ENCODE assay signal across 18 cellular contexts in genomic region chr14:72636094-72636493, GRCh38.
A peak's percentile ranks its signal among the peaks of the same experiment; 100 is the strongest.
DNase-seq lines count a peak whose midpoint lies in the region; ATAC-seq and TF ChIP-seq lines count a peak whose summit lies in the region.
"Had no signal": no experiment of that assay in that cellular context is flagged by ENCODE, and none has a peak within 500 bp of the region (broad histone marks: within the 10 kb centered on the region; RNA-seq: fewer than 3 reads in every experiment).

No MANE protein-coding gene starts in this region.

- H3K79me2 ChIP-seq in ACC112 (ENCODE audit: control insufficient read depth, insufficient read depth, low read length, unreplicated experiment) = no peaks in the 10 kb centered on the region
- no peaks in the 10 kb centered on the region for H3K79me2 ChIP-seq in SK-N-SH (ENCODE audit: insufficient read depth)

- no peak overlapping the region for H3K27ac ChIP-seq in ACC112 (ENCODE audit: low read depth, low read length)
- peak overlapping the region in 1 of 2 experiments; percentile 54; a peak in 2 of 4 replicates for H3K27ac ChIP-seq in SK-N-SH (ENCODE audit: low read depth in 2 of 2, low read length in 1 of 2)
- H3K27ac ChIP-seq: BLaER1 treated with 17β-estradiol and CSF1 and Interleukin-3, amounts not matched to agents 10 nM and 100 nM; SK-N-MC had no signal

- DNase-seq in HCEC 1CT (peak; percentile 83), SK-N-SH (no peak), fibroblast of mammary gland (ENCODE audit: low read depth) (peak; percentile 35), Caco-2 (no peak), T-helper 2 cell (no peak), MV-4-11 (lab: John Stamatoyannopoulos, UW) (no peak)
- DNase-seq: DMS 273 treated with DMSO at 0.1 percent for 48 hours, H9, NCI-H1436, NCI-H2081, NCI-H510A treated with DMSO at 0.1 percent for 48 hours, Right ventricle myocardium superior had no signal

- H3K9me2 ChIP-seq in SK-N-SH = no peaks in the 10 kb centered on the region

- no peaks in the 10 kb centered on the region for H3K9me3 Mint-ChIP-seq in Caco-2 (ENCODE audit: unreplicated experiment)

- intact Hi-C loops in Caco-2 (cut with micrococcal nuclease; ENCODE audit: unreplicated experiment) = no loop called here

- H4K20me1 ChIP-seq in SK-N-SH (ENCODE audit: insufficient read depth) = no peaks in the 10 kb centered on the region
- H4K20me1 ChIP-seq: BLaER1 treated with 17β-estradiol and CSF1 and Interleukin-3, amounts not matched to agents 10 nM and 100 nM had no signal

- no peak overlapping the region for H3K27ac Mint-ChIP-seq in Caco-2 (ENCODE audit: unreplicated experiment)
- H3K27ac Mint-ChIP-seq: H9, IgD-negative memory B cell had no signal

- H3K9ac ChIP-seq in SK-N-SH = no peak overlapping the region
- H3K9ac ChIP-seq: BLaER1 treated with 17β-estradiol and CSF1 and Interleukin-3, amounts not matched to agents 10 nM and 100 nM had no signal

- H3K4me3 ChIP-seq in ACC112 (ENCODE audit: low read depth, low read length) = no peak overlapping the region
- no peak overlapping the region for H3K4me3 ChIP-seq in SK-N-SH (ENCODE audit: low read depth in 2 of 2, low read length in 1 of 2)
- H3K4me3 ChIP-seq in fibroblast of mammary gland (ENCODE audit: control insufficient read depth, low read depth, low read length) = no peak overlapping the region
- H3K4me3 ChIP-seq in Caco-2 (ENCODE audit: low read depth, low read length) = no peak overlapping the region
- H3K4me3 ChIP-seq: BLaER1 treated with 17β-estradiol and CSF1 and Interleukin-3, amounts not matched to agents 10 nM and 100 nM; SK-N-MC had no signal

- BruUV-seq in Caco-2 (replicated peaks; lab: Mats Ljungman, UMichigan) = no TSS peak

- H3K9me3 ChIP-seq in SK-N-SH (no peaks in the 10 kb centered on the region), Caco-2 (no peaks in the 10 kb centered on the region)

- peaks cover 21% of the 10 kb centered on the region for H3F3A ChIP-seq in SK-N-SH (replicated peaks; ENCODE audit: insufficient read depth)

- no peak for TF ChIP-seq CTCF in SK-N-SH (IDR thresholded peaks at IDR 0.05)
- no peak for TF ChIP-seq CTCF in fibroblast of mammary gland (conservative IDR thresholded peaks at IDR 0.05; ENCODE audit: control insufficient read depth, insufficient read depth, low read depth, low read length)
- no peak for TF ChIP-seq CTCF in Caco-2 (IDR thresholded peaks at IDR 0.05; ENCODE audit: insufficient read depth in 1 of 2, low read depth in 1 of 2, low read length in 1 of 2, severe bottlenecking in 1 of 2, unreplicated experiment in 1 of 2)

- no peak overlapping the region for H3K4me3 Mint-ChIP-seq in Caco-2 (ENCODE audit: unreplicated experiment)
- H3K4me3 Mint-ChIP-seq: H9, IgD-negative memory B cell had no signal

- POLR2A ChIA-PET in SK-N-SH (lab: Yijun Ruan, JAX) = no interaction called here
- POLR2A ChIA-PET in Caco-2 (lab: Charles Lee) = no interaction called here

- ATAC-seq in GM19463 (IDR thresholded peaks at IDR 0.05; ENCODE audit: unreplicated experiment) = no peak
- ATAC-seq: Panc1 had no signal

- 26% methylated on average over 1 of the region's 1 CpG for WGBS in SK-N-SH (ENCODE audit: low lambda C conversion rate)

- no peak for TF ChIP-seq RAD21 in SK-N-SH (IDR thresholded peaks at IDR 0.05; ENCODE audit: low read length)

- H3K36me3 ChIP-seq in ACC112 (ENCODE audit: insufficient read depth, low read length) (peaks cover 3% of the 10 kb centered on the region; the same call in 1 of the 2 replicates), SK-N-SH (replicated peaks in 1 of 2; ENCODE audit: control insufficient read depth in 1 of 2, insufficient read depth in 2 of 2, low read length in 1 of 2) (no peaks in the 10 kb centered on the region), Caco-2 (ENCODE audit: control insufficient read depth, insufficient read depth, low read length) (no peaks in the 10 kb centered on the region)

- H3K27me3 ChIP-seq in ACC112 (ENCODE audit: insufficient read depth, low read length) (no peaks in the 10 kb centered on the region), SK-N-SH (ENCODE audit: insufficient read depth) (no peaks in the 10 kb centered on the region), Caco-2 (replicated peaks; ENCODE audit: control insufficient read depth, insufficient read depth, low read length) (no peaks in the 10 kb centered on the region)
- H3K27me3 ChIP-seq: BLaER1 treated with 17β-estradiol and CSF1 and Interleukin-3, amounts not matched to agents 10 nM and 100 nM had no signal

- TF ChIP-seq EP300 in SK-N-SH (IDR thresholded peaks at IDR 0.05; ENCODE audit: borderline replicate concordance in 1 of 2, low read depth in 1 of 2, low read length in 1 of 2) = peak in 1 of 2 experiments; percentile 72; a peak in 2 of 4 replicates

- no peaks in the 10 kb centered on the region for H3K4me1 Mint-ChIP-seq in Caco-2 (ENCODE audit: low read depth, unreplicated experiment)
- H3K4me1 Mint-ChIP-seq: H9 had no signal

- H2AFZ ChIP-seq in ACC112 (ENCODE audit: low read length, unreplicated experiment) (peak overlapping the region; percentile 43), SK-N-SH (ENCODE audit: low read depth) (peak overlapping the region; percentile 26; the same call in 1 of the 2 replicates)

- peaks cover 30% of the 10 kb centered on the region for H3K4me1 ChIP-seq in ACC112 (ENCODE audit: control insufficient read depth, insufficient read depth, low read length, unreplicated experiment)
- 0 out of 4 replicates have a peak, but pooled peaks cover 0 to 4% of the 10 kb centered on the region in 2 experiments for H3K4me1 ChIP-seq in SK-N-SH (ENCODE audit: control insufficient read depth in 1 of 2, insufficient read depth in 2 of 2, low read depth in 1 of 2, low read length in 1 of 2)
- H3K4me1 ChIP-seq in Caco-2 = no peaks in the 10 kb centered on the region

- H3K36me3 Mint-ChIP-seq in Caco-2 (ENCODE audit: insufficient read depth, unreplicated experiment) = no peaks in the 10 kb centered on the region

- CTCF ChIA-PET in SK-N-SH (lab: Yijun Ruan, JAX) = no interaction called here
- CTCF ChIA-PET in Caco-2 (lab: Charles Lee) = no interaction called here

- peaks cover 23% of the 10 kb centered on the region for H3K27me3 Mint-ChIP-seq in Caco-2 (ENCODE audit: insufficient read depth, unreplicated experiment)

- peak overlapping the region; percentile 43; the same call in 1 of the 2 replicates for H3K4me2 ChIP-seq in SK-N-SH
- H3K4me2 ChIP-seq: BLaER1 treated with 17β-estradiol and CSF1 and Interleukin-3, amounts not matched to agents 10 nM and 100 nM had no signal

TF ChIP-seq in SK-N-SH, 30 proteins besides CTCF, POLR2A, EP300 and RAD21 (continues in another document):
- TF ChIP-seq FOXM1 (IDR thresholded peaks at IDR 0.05; ENCODE audit: low read depth) (no peak), TAF1 (IDR thresholded peaks at IDR 0.05; ENCODE audit: borderline replicate concordance, low read depth, low read length) (no peak), TEAD4 (IDR thresholded peaks at IDR 0.05; ENCODE audit: borderline replicate concordance, insufficient read depth) (peak; percentile 56; the same call in 1 of the 2 replicates), RFX5 (IDR thresholded peaks at IDR 0.05; ENCODE audit: low read length) (no peak), SMC3 (IDR thresholded peaks at IDR 0.05; ENCODE audit: low read depth, low read length) (no peak), PBX3 (IDR thresholded peaks at IDR 0.05) (peak; percentile 62), GABPA (IDR thresholded peaks at IDR 0.05; ENCODE audit: low read depth) (no peak), YY1 (IDR thresholded peaks at IDR 0.05; ENCODE audit: low read depth) (0 out of 2 replicates have a peak, but pooled peaks have one; percentile 40), EZH2phosphoT487 (IDR thresholded peaks at IDR 0.05; ENCODE audit: borderline replicate concordance, low read depth) (no peak), SIN3A (IDR thresholded peaks at IDR 0.05; ENCODE audit: borderline replicate concordance, low read depth, low read length) (no peak), RCOR1 (IDR thresholded peaks at IDR 0.05; ENCODE audit: low read length) (no peak), ZBTB33 (IDR thresholded peaks at IDR 0.05; ENCODE audit: borderline replicate concordance, low read depth) (no peak)
- TF ChIP-seq, protein P1, sequence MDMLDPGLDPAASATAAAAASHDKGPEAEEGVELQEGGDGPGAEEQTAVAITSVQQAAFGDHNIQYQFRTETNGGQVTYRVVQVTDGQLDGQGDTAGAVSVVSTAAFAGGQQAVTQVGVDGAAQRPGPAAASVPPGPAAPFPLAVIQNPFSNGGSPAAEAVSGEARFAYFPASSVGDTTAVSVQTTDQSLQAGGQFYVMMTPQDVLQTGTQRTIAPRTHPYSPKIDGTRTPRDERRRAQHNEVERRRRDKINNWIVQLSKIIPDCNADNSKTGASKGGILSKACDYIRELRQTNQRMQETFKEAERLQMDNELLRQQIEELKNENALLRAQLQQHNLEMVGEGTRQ (IDR thresholded peaks at IDR 0.05; ENCODE audit: borderline replicate concordance, low read depth, low read length) = no peak

Comparison
In these comparisons a context has a peak if more than half of its experiments do, and no peak if none do; other contexts are left out.
1. DNase-seq: peak in HCEC 1CT (single experiment) and fibroblast of mammary gland (single experiment); none in SK-N-SH (single experiment), Caco-2 (0 of 2), T-helper 2 cell (0 of 5) and MV-4-11 (single experiment).